In the genomic region with DNA sequence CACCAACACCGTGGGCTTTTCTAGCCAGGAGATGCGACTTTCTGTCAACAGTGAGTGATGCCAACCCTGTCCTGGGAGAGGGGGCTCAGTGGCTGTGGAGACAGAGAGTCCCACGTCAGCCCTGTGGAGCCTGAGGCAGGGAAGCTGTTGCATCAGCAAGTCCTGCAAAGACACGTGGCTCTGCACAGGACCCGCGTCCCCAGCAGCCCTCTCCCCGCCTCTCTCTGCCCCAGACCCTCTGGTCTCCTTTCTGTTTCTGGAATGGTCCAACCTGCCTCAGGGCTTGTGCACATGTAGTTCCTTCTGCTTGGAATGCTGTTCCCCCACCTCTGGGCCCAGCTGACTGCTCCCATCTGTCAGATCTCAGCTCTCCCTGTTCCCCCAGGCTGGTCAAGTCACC, we compare ENCODE assay signal across 16 cellular contexts.
DNase-seq lines count a peak whose midpoint lies in the region; ATAC-seq and TF ChIP-seq lines count a peak whose summit lies in the region.
"Had no signal": no experiment of that assay in that cellular context is flagged by ENCODE, and none has a peak within 500 bp of the region (broad histone marks: within the 10 kb centered on the region; RNA-seq: fewer than 3 reads in every experiment).

No MANE protein-coding gene starts in this region.

- no peak for TF ChIP-seq POLR2A in gastroesophageal sphincter (IDR thresholded peaks at IDR 0.05)

- H3K9me3 ChIP-seq in SK-N-SH (no peaks in the 10 kb centered on the region), gastroesophageal sphincter (no peaks in the 10 kb centered on the region), osteoblast (ENCODE audit: low read depth, low read length) (no peaks in the 10 kb centered on the region)
- no peaks in the 10 kb centered on the region for H3K9me3 ChIP-seq in naive thymus-derived CD4-positive, alpha-beta T cell (ENCODE audit: control insufficient read depth in 2 of 3, low read length in 3 of 3)
- H3K9me3 ChIP-seq: BLaER1 treated with 17β-estradiol and CSF1 and Interleukin-3, amounts not matched to agents 10 nM and 100 nM; HAP-1 had no signal

- H3K4me1 ChIP-seq in SK-N-SH (ENCODE audit: control insufficient read depth in 1 of 2, insufficient read depth in 2 of 2, low read depth in 1 of 2, low read length in 1 of 2): peaks cover 0 to 74% of the 10 kb centered on the region in 2 experiments; a peak in 2 of 4 replicates
- H3K4me1 ChIP-seq in gastroesophageal sphincter: peaks cover 6 to 54% (median 30%) of the 10 kb centered on the region in 3 donors
- peaks cover 10% of the 10 kb centered on the region for H3K4me1 ChIP-seq in osteoblast (ENCODE audit: insufficient read depth, low read length)
- H3K4me1 ChIP-seq in naive thymus-derived CD4-positive, alpha-beta T cell (ENCODE audit: control insufficient read depth in 2 of 2, insufficient read depth in 2 of 2, low read length in 2 of 2): no peaks in the 10 kb centered on the region
- H3K4me1 ChIP-seq: HAP-1 had no signal

- 88% methylated on average over 4 of the region's 7 CpGs for WGBS in SK-N-SH (ENCODE audit: low lambda C conversion rate)
- 88 to 90% methylated on average over 2 to 3 of the region's 7 CpGs for WGBS in gastroesophageal sphincter (ENCODE audit: low coverage in 1 of 2), 2 donors

- TF ChIP-seq CTCF in SK-N-SH (IDR thresholded peaks at IDR 0.05) (no peak), gastroesophageal sphincter (IDR thresholded peaks at IDR 0.05) (no peak), osteoblast (IDR thresholded peaks at IDR 0.05; ENCODE audit: extremely low read depth, low read depth, low read length) (no peak), type B pancreatic cell (conservative IDR thresholded peaks at IDR 0.05) (no peak)

- H3K27me3 Mint-ChIP-seq in type B pancreatic cell: peaks cover 60% of the 10 kb centered on the region
- H3K27me3 Mint-ChIP-seq in naive thymus-derived CD4-positive, alpha-beta T cell: peaks cover 20 to 79% (median 61%) of the 10 kb centered on the region in 5 donors

- no peaks in the 10 kb centered on the region for H3K9me2 ChIP-seq in SK-N-SH

- H3F3A ChIP-seq in SK-N-SH (replicated peaks; ENCODE audit: insufficient read depth): no peaks in the 10 kb centered on the region

- no peak overlapping the region for H3K4me3 Mint-ChIP-seq in type B pancreatic cell
- no peak overlapping the region for H3K4me3 Mint-ChIP-seq in naive thymus-derived CD4-positive, alpha-beta T cell
- H3K4me3 Mint-ChIP-seq: CD4-positive, CD25-positive, alpha-beta regulatory T cell had no signal

- no peaks in the 10 kb centered on the region for H3K79me2 ChIP-seq in SK-N-SH (ENCODE audit: insufficient read depth)
- no peaks in the 10 kb centered on the region for H3K79me2 ChIP-seq in osteoblast (ENCODE audit: insufficient read depth, low read length)

- no peak for ATAC-seq in SK-N-SH treated with all-trans-retinoic acid at 6 μM for 48 hours
- no peak for ATAC-seq in gastroesophageal sphincter
- ATAC-seq in naive thymus-derived CD4-positive, alpha-beta T cell: no peak

- H3K36me3 Mint-ChIP-seq in type B pancreatic cell: no peaks in the 10 kb centered on the region
- no peaks in the 10 kb centered on the region for H3K36me3 Mint-ChIP-seq in naive thymus-derived CD4-positive, alpha-beta T cell
- H3K36me3 Mint-ChIP-seq: CD4-positive, CD25-positive, alpha-beta regulatory T cell had no signal

- no peaks in the 10 kb centered on the region for H4K20me1 ChIP-seq in SK-N-SH (ENCODE audit: insufficient read depth)
- no peaks in the 10 kb centered on the region for H4K20me1 ChIP-seq in osteoblast (ENCODE audit: insufficient read depth, low read length)

- H3K9me3 Mint-ChIP-seq in type B pancreatic cell: no peaks in the 10 kb centered on the region
- H3K9me3 Mint-ChIP-seq in naive thymus-derived CD4-positive, alpha-beta T cell: no peaks in the 10 kb centered on the region
- H3K9me3 Mint-ChIP-seq: CD4-positive, CD25-positive, alpha-beta regulatory T cell had no signal

- no peaks in the 10 kb centered on the region for H3K36me3 ChIP-seq in SK-N-SH (replicated peaks in 1 of 2; ENCODE audit: control insufficient read depth in 1 of 2, insufficient read depth in 2 of 2, low read length in 1 of 2)
- peaks cover 0 to 18% of the 10 kb centered on the region in 2 donors for H3K36me3 ChIP-seq in gastroesophageal sphincter
- no peaks in the 10 kb centered on the region for H3K36me3 ChIP-seq in osteoblast (ENCODE audit: insufficient read depth, low read length)
- H3K36me3 ChIP-seq in naive thymus-derived CD4-positive, alpha-beta T cell (ENCODE audit: control insufficient read depth in 2 of 3, insufficient read depth in 3 of 3, low read length in 3 of 3): no peaks in the 10 kb centered on the region
- H3K36me3 ChIP-seq: BLaER1 treated with 17β-estradiol and CSF1 and Interleukin-3, amounts not matched to agents 10 nM and 100 nM; HAP-1 had no signal

- peak overlapping the region; percentile 19 for H3K27ac Mint-ChIP-seq in type B pancreatic cell
- no peak overlapping the region for H3K27ac Mint-ChIP-seq in naive thymus-derived CD4-positive, alpha-beta T cell

- no peak overlapping the region for H3K9ac ChIP-seq in SK-N-SH
- H3K9ac ChIP-seq: BLaER1 treated with 17β-estradiol and CSF1 and Interleukin-3, amounts not matched to agents 10 nM and 100 nM had no signal

- H3K27ac ChIP-seq in SK-N-SH (ENCODE audit: low read depth in 2 of 2, low read length in 1 of 2) (peak overlapping the region in 1 of 2 experiments; percentile 99; a peak in 2 of 4 replicates), gastroesophageal sphincter (peak overlapping the region in 3 of 4 donors; percentile 91 to 96 (median 94)), osteoblast (ENCODE audit: low read depth, low read length) (no peak overlapping the region)
- no peak overlapping the region for H3K27ac ChIP-seq in naive thymus-derived CD4-positive, alpha-beta T cell (ENCODE audit: low read depth, low read length)
- H3K27ac ChIP-seq: 22Rv1; BLaER1 treated with 17β-estradiol and CSF1 and Interleukin-3, amounts not matched to agents 10 nM and 100 nM had no signal

- TF ChIP-seq EP300 in SK-N-SH (IDR thresholded peaks at IDR 0.05; ENCODE audit: borderline replicate concordance in 1 of 2, low read depth in 1 of 2, low read length in 1 of 2): peak in 1 of 2 experiments; percentile 57; a peak in 2 of 4 replicates
- no peak for TF ChIP-seq EP300 in gastroesophageal sphincter (IDR thresholded peaks at IDR 0.05)

- no peak overlapping the region for H3K4me2 ChIP-seq in SK-N-SH
- no peak overlapping the region for H3K4me2 ChIP-seq in osteoblast (ENCODE audit: insufficient read depth, low read length)
- H3K4me2 ChIP-seq: BLaER1 treated with 17β-estradiol and CSF1 and Interleukin-3, amounts not matched to agents 10 nM and 100 nM had no signal

- POLR2A ChIA-PET in SK-N-SH (lab: Yijun Ruan, JAX): no interaction called here
- POLR2A ChIA-PET in naive thymus-derived CD4-positive, alpha-beta T cell (lab: Charles Lee): no interaction called here

- H3K4me3 ChIP-seq in SK-N-SH (ENCODE audit: low read depth in 2 of 2, low read length in 1 of 2) (no peak overlapping the region), gastroesophageal sphincter (no peak overlapping the region), osteoblast (ENCODE audit: insufficient read depth, low read length) (no peak overlapping the region)
- H3K4me3 ChIP-seq in naive thymus-derived CD4-positive, alpha-beta T cell (ENCODE audit: low read length): no peak overlapping the region
- H3K4me3 ChIP-seq: BLaER1 treated with 17β-estradiol and CSF1 and Interleukin-3, amounts not matched to agents 10 nM and 100 nM; HAP-1 had no signal

- TF ChIP-seq RAD21 in SK-N-SH (IDR thresholded peaks at IDR 0.05; ENCODE audit: low read length): no peak

- H3K27me3 ChIP-seq in SK-N-SH (ENCODE audit: insufficient read depth): peaks cover 14% of the 10 kb centered on the region; the same call in 1 of the 2 replicates
- no peaks in the 10 kb centered on the region for H3K27me3 ChIP-seq in gastroesophageal sphincter
- peaks cover 68% of the 10 kb centered on the region for H3K27me3 ChIP-seq in osteoblast (ENCODE audit: insufficient read depth, low read length)
- no peaks in the 10 kb centered on the region for H3K27me3 ChIP-seq in naive thymus-derived CD4-positive, alpha-beta T cell (ENCODE audit: control insufficient read depth in 2 of 2, insufficient read depth in 2 of 2, low read length in 2 of 2)
- H3K27me3 ChIP-seq: BLaER1 treated with 17β-estradiol and CSF1 and Interleukin-3, amounts not matched to agents 10 nM and 100 nM had no signal

- no peak overlapping the region for H2AFZ ChIP-seq in SK-N-SH (ENCODE audit: low read depth)
- H2AFZ ChIP-seq in osteoblast (ENCODE audit: low read length): no peak overlapping the region

- CTCF ChIA-PET in SK-N-SH (lab: Yijun Ruan, JAX): interaction anchor here (0.7 to 7.6 kb wide), 8 partner anchors 10 to 90 kb away, joined by 3 to 49 read pairs (median 8); no protein-coding TSS in a partner anchor
- CTCF ChIA-PET in naive thymus-derived CD4-positive, alpha-beta T cell (lab: Charles Lee): no interaction called here

- intact Hi-C loops in naive thymus-derived CD4-positive, alpha-beta T cell (cut with micrococcal nuclease): no loop called here

- DNase-seq in SK-N-SH: peak; percentile 62
- peak; percentile 72 for DNase-seq in osteoblast (ENCODE audit: insufficient read length, low spot score, missing footprints)
- DNase-seq in type B pancreatic cell (ENCODE audit: extremely low spot score, unreplicated experiment): no peak
- no peak for DNase-seq in naive thymus-derived CD4-positive, alpha-beta T cell
- no peak for DNase-seq in NCI-H1930 (lab: John Stamatoyannopoulos, UW)
- no peak for DNase-seq in NCI-H774 (lab: John Stamatoyannopoulos, UW)
- DNase-seq: AML-193; Calu3; CD4-positive, CD25-positive, alpha-beta regulatory T cell; DMS 273 treated with DMSO at 0.1 percent for 48 hours; GOT3 had no signal

- H3K4me1 Mint-ChIP-seq in type B pancreatic cell (ENCODE audit: unreplicated experiment): peaks cover 12% of the 10 kb centered on the region
- peaks cover 0 to under 1% (median 0%) of the 10 kb centered on the region in 7 donors for H3K4me1 Mint-ChIP-seq in naive thymus-derived CD4-positive, alpha-beta T cell
- H3K4me1 Mint-ChIP-seq: CD4-positive, CD25-positive, alpha-beta regulatory T cell had no signal

TF ChIP-seq in SK-N-SH, 30 proteins besides CTCF, POLR2A, EP300 and RAD21 (continues in another document):
- TF ChIP-seq CHD2 (IDR thresholded peaks at IDR 0.05; ENCODE audit: low read length, partially characterized antibody): no peak
- no peak for TF ChIP-seq MEF2A (IDR thresholded peaks at IDR 0.05; ENCODE audit: borderline replicate concordance, low read depth)
- TF ChIP-seq RFX5 (IDR thresholded peaks at IDR 0.05; ENCODE audit: low read length): no peak
- 0 out of 2 replicates have a peak, but pooled peaks have one; percentile 28 for TF ChIP-seq MXI1 (IDR thresholded peaks at IDR 0.05; ENCODE audit: low read depth, low read length)

TF ChIP-seq in SK-N-SH treated with all-trans-retinoic acid at 6 μM for 48 hours, 23 proteins besides CTCF, POLR2A, EP300 and RAD21 (continues in another document):
- TF ChIP-seq OSR1 (CRISPR knock-in tag; IDR thresholded peaks at IDR 0.05): no peak
- TF ChIP-seq ZNF70 (CRISPR knock-in tag; IDR thresholded peaks at IDR 0.05): no peak
- no peak for TF ChIP-seq SNAI2 (CRISPR knock-in tag; IDR thresholded peaks at IDR 0.05)
- TF ChIP-seq ISL1 (CRISPR knock-in tag; IDR thresholded peaks at IDR 0.05): no peak
- no peak for TF ChIP-seq TOX (CRISPR knock-in tag; IDR thresholded peaks at IDR 0.05; ENCODE audit: borderline replicate concordance)
- TF ChIP-seq ESRRG (CRISPR knock-in tag; IDR thresholded peaks at IDR 0.05): no peak
- no peak for TF ChIP-seq ZC3H10 (CRISPR knock-in tag; IDR thresholded peaks at IDR 0.05)

Comparison
In these comparisons a context has a peak if more than half of its experiments do, and no peak if none do; other contexts are left out.
1. DNase-seq: peak in SK-N-SH (single experiment) and osteoblast (single experiment); none in type B pancreatic cell (single experiment), naive thymus-derived CD4-positive, alpha-beta T cell (0 of 9), NCI-H1930 (0 of 2) and NCI-H774 (single experiment).
2. H3K27ac ChIP-seq: peak in gastroesophageal sphincter (3 of 4); none in osteoblast (single experiment) and naive thymus-derived CD4-positive, alpha-beta T cell (single experiment).